In genomic region chr6:36133148-36133547, GRCh38 we compare ENCODE assay signal across 17 cellular contexts. TPM values are rescaled to one million over a fixed set of nuclear protein-coding genes. Genes with fewer than 3 reads are reported as not detected.
DNase-seq lines count a peak whose midpoint lies in the region; ATAC-seq and TF ChIP-seq lines count a peak whose summit lies in the region.
"Had no signal": no experiment of that assay in that cellular context is flagged by ENCODE, and none has a peak within 500 bp of the region (broad histone marks: within the 10 kb centered on the region; RNA-seq: fewer than 3 reads in every experiment).

No MANE protein-coding gene starts in this region.

- intact Hi-C loops in esophagus squamous epithelium (cut with DNase I), result no loop called here

- H3K36me3 ChIP-seq in H7 (replicated peaks; ENCODE audit: control insufficient read depth, insufficient read depth, low read length), result peaks cover 4% of the 10 kb centered on the region
- H3K36me3 ChIP-seq in esophagus squamous epithelium, result peaks cover under 1 to 62% (median 1%) of the 10 kb centered on the region in 3 donors
- H3K36me3 ChIP-seq: SJSA1 had no signal

- no peaks in the 10 kb centered on the region for H3K9me3 Mint-ChIP-seq in activated CD4-positive, alpha-beta T cell treated with anti-CD3 and anti-CD28 coated beads, Interleukin-2, amount 10 ng/mL, durations not matched to agents 7 days and 5 days
- H3K9me3 Mint-ChIP-seq in activated naive CD8-positive, alpha-beta T cell treated with anti-CD3 and anti-CD28 coated beads, Interleukin-2, amount 50 U/mL, for 24 hours, result no peaks in the 10 kb centered on the region
- no peaks in the 10 kb centered on the region for H3K9me3 Mint-ChIP-seq in natural killer cell treated with Interleukin-12 subunit alpha and Interleukin-12 subunit beta and Interleukin-15 and Interleukin-18, amount 100 ng/mL, for 72 hours

- TF ChIP-seq POLR2A in esophagus squamous epithelium (IDR thresholded peaks at IDR 0.05), result no peak

- no peak for ATAC-seq in activated naive CD8-positive, alpha-beta T cell treated with anti-CD3 and anti-CD28 coated beads, Interleukin-2, amount 50 U/mL, for 24 hours
- no peak for ATAC-seq in natural killer cell treated with Interleukin-12 subunit alpha and Interleukin-12 subunit beta and Interleukin-15 and Interleukin-18, amount 100 ng/mL, for 72 hours
- no peak for ATAC-seq in GM21717 (IDR thresholded peaks at IDR 0.05; ENCODE audit: unreplicated experiment)
- ATAC-seq: K562 had no signal

- H3K4me3 ChIP-seq in H7 (ENCODE audit: insufficient read depth, low read depth, low read length) (no peak overlapping the region), esophagus squamous epithelium (no peak overlapping the region)
- H3K4me3 ChIP-seq: K562, SJSA1, upper lobe of left lung had no signal

- H3K27me3 Mint-ChIP-seq in activated CD4-positive, alpha-beta T cell treated with anti-CD3 and anti-CD28 coated beads, Interleukin-2, amount 10 ng/mL, durations not matched to agents 7 days and 5 days, result no peaks in the 10 kb centered on the region
- H3K27me3 Mint-ChIP-seq in activated naive CD8-positive, alpha-beta T cell treated with anti-CD3 and anti-CD28 coated beads, Interleukin-2, amount 50 U/mL, for 24 hours, result no peaks in the 10 kb centered on the region
- no peaks in the 10 kb centered on the region for H3K27me3 Mint-ChIP-seq in natural killer cell treated with Interleukin-12 subunit alpha and Interleukin-12 subunit beta and Interleukin-15 and Interleukin-18, amount 100 ng/mL, for 72 hours

- peak overlapping the region; percentile 94 for H3K27ac Mint-ChIP-seq in activated CD4-positive, alpha-beta T cell treated with anti-CD3 and anti-CD28 coated beads, Interleukin-2, amount 10 ng/mL, durations not matched to agents 7 days and 5 days
- H3K27ac Mint-ChIP-seq in activated naive CD8-positive, alpha-beta T cell treated with anti-CD3 and anti-CD28 coated beads, Interleukin-2, amount 50 U/mL, for 24 hours, result peak overlapping the region; percentile 89
- peak overlapping the region; percentile 7 to 81 for H3K27ac Mint-ChIP-seq in natural killer cell treated with Interleukin-12 subunit alpha and Interleukin-12 subunit beta and Interleukin-15 and Interleukin-18, amount 100 ng/mL, for 72 hours

- WGBS in esophagus squamous epithelium, 2 donors, result 73 to 90% methylated on average over 3 to 4 of the region's 4 CpGs

- no peak for DNase-seq in activated CD4-positive, alpha-beta T cell treated with anti-CD3 and anti-CD28 coated beads, Interleukin-2, amount 10 ng/mL, durations not matched to agents 7 days and 5 days
- DNase-seq in activated CD4-positive, alpha-beta T cell treated with anti-CD3 and anti-CD28 coated beads, Interleukin-2, amount 50 U/mL, for 1 hour, result no peak
- DNase-seq in H7, result peak; percentile 17
- DNase-seq in activated naive CD8-positive, alpha-beta T cell treated with anti-CD3 and anti-CD28 coated beads, Interleukin-2, amount 50 U/mL, for 24 hours, result no peak
- no peak for DNase-seq in natural killer cell treated with Interleukin-12 subunit alpha and Interleukin-12 subunit beta and Interleukin-15 and Interleukin-18, amount 100 ng/mL, for 72 hours (ENCODE audit: low spot score)
- no peak for DNase-seq in DMS53 treated with DMSO at 0.1 percent for 48 hours (lab: John Stamatoyannopoulos, UW; ENCODE audit: unreplicated experiment)
- no peak for DNase-seq in esophagus squamous epithelium (lab: John Stamatoyannopoulos, UW)
- DNase-seq: HCEC 1CT; NCI-H526 treated with DMSO at 0.1 percent for 48 hours; OCI-M1; stimulated activated CD4-positive, alpha-beta T cell treated with anti-CD3 and anti-CD28 coated beads, Interleukin-12 subunit alpha, Interleukin-12 subunit beta, amount 100 ng/mL, for 4 hours; stimulated activated naive CD4-positive, alpha-beta T cell; upper lobe of left lung had no signal

- H3K27ac ChIP-seq in esophagus squamous epithelium, result no peak overlapping the region
- H3K27ac ChIP-seq: HL-60, SJSA1 had no signal

- POLR2A ChIA-PET in activated CD4-positive, alpha-beta T cell treated with anti-CD3 and anti-CD28 coated beads, Interleukin-2, amount 10 ng/mL, durations not matched to agents 7 days and 5 days (lab: Charles Lee), result no interaction called here

- CTCF ChIA-PET in activated CD4-positive, alpha-beta T cell treated with anti-CD3 and anti-CD28 coated beads, Interleukin-2, amount 10 ng/mL, durations not matched to agents 7 days and 5 days (lab: Charles Lee), result interaction anchor here (1.2 to 3.3 kb wide), 3 partner anchors 9 to 81 kb away, joined by 3 to 13 read pairs (median 3); no protein-coding TSS in a partner anchor

- H3K27me3 ChIP-seq in H7 (ENCODE audit: control insufficient read depth, insufficient read depth, low read length), result peaks cover 8% of the 10 kb centered on the region
- peaks cover 0 to 15% (median 0%) of the 10 kb centered on the region in 4 donors for H3K27me3 ChIP-seq in esophagus squamous epithelium
- H3K27me3 ChIP-seq: SJSA1, upper lobe of left lung had no signal

- H3K9me3 ChIP-seq in esophagus squamous epithelium, result no peaks in the 10 kb centered on the region
- H3K9me3 ChIP-seq: SJSA1, upper lobe of left lung had no signal

- no peak overlapping the region for H3K4me3 Mint-ChIP-seq in activated CD4-positive, alpha-beta T cell treated with anti-CD3 and anti-CD28 coated beads, Interleukin-2, amount 10 ng/mL, durations not matched to agents 7 days and 5 days
- no peak overlapping the region for H3K4me3 Mint-ChIP-seq in activated naive CD8-positive, alpha-beta T cell treated with anti-CD3 and anti-CD28 coated beads, Interleukin-2, amount 50 U/mL, for 24 hours
- peak overlapping the region; percentile 2 for H3K4me3 Mint-ChIP-seq in natural killer cell treated with Interleukin-12 subunit alpha and Interleukin-12 subunit beta and Interleukin-15 and Interleukin-18, amount 100 ng/mL, for 72 hours

- no peak for TF ChIP-seq CTCF in esophagus squamous epithelium (IDR thresholded peaks at IDR 0.05)

- peaks cover 23% of the 10 kb centered on the region for H3K36me3 Mint-ChIP-seq in activated CD4-positive, alpha-beta T cell treated with anti-CD3 and anti-CD28 coated beads, Interleukin-2, amount 10 ng/mL, durations not matched to agents 7 days and 5 days (ENCODE audit: low read depth)
- H3K36me3 Mint-ChIP-seq in activated naive CD8-positive, alpha-beta T cell treated with anti-CD3 and anti-CD28 coated beads, Interleukin-2, amount 50 U/mL, for 24 hours (ENCODE audit: low read depth), result peaks cover 33% of the 10 kb centered on the region
- H3K36me3 Mint-ChIP-seq in natural killer cell treated with Interleukin-12 subunit alpha and Interleukin-12 subunit beta and Interleukin-15 and Interleukin-18, amount 100 ng/mL, for 72 hours, result peaks cover 4% of the 10 kb centered on the region

- H3K4me1 ChIP-seq in esophagus squamous epithelium, result peaks cover 18 to 63% (median 21%) of the 10 kb centered on the region in 3 donors
- H3K4me1 ChIP-seq: SJSA1 had no signal

- peaks cover 43% of the 10 kb centered on the region for H3K4me1 Mint-ChIP-seq in activated CD4-positive, alpha-beta T cell treated with anti-CD3 and anti-CD28 coated beads, Interleukin-2, amount 10 ng/mL, durations not matched to agents 7 days and 5 days
- peaks cover 49% of the 10 kb centered on the region for H3K4me1 Mint-ChIP-seq in activated naive CD8-positive, alpha-beta T cell treated with anti-CD3 and anti-CD28 coated beads, Interleukin-2, amount 50 U/mL, for 24 hours
- peaks cover 36 to 40% of the 10 kb centered on the region in 2 donors for H3K4me1 Mint-ChIP-seq in natural killer cell treated with Interleukin-12 subunit alpha and Interleukin-12 subunit beta and Interleukin-15 and Interleukin-18, amount 100 ng/mL, for 72 hours (ENCODE audit: low read depth in 2 of 2)

RNA-seq across cellular contexts. Expression of gene MAPK13, which starts 2.8 kb away (rescaled TPM):
- total RNA-seq in activated CD4-positive, alpha-beta T cell treated with anti-CD3 and anti-CD28 coated beads, Interleukin-2, amount 10 ng/mL, durations not matched to agents 7 days and 5 days, result 10 to 100 TPM; 29.3 to 29.9 TPM
- 3.2 TPM in 2 replicates for total RNA-seq in H7 (2014; rRNA removed; shearing (Covaris generic))
- total RNA-seq in natural killer cell treated with Interleukin-12 subunit alpha and Interleukin-12 subunit beta and Interleukin-15 and Interleukin-18, amount 100 ng/mL, for 72 hours, result 10 to 100 TPM; 40.7 to 74.2 TPM
- 100 to 1,000 TPM in 2 of 4 donors, 10 to 100 TPM in 2; 62.2 to 136 (median 104) TPM for total RNA-seq in esophagus squamous epithelium
- total RNA-seq: SJSA1 had no signal

Comparison
In these comparisons a context has a peak if more than half of its experiments do, and no peak if none do; other contexts are left out.
1. H3K27ac Mint-ChIP-seq: peak in every context shown above with its lines; median percentile 94 in activated CD4-positive, alpha-beta T cell treated with anti-CD3 and anti-CD28 coated beads, Interleukin-2, amount 10 ng/mL, durations not matched to agents 7 days and 5 days; 89 in activated naive CD8-positive, alpha-beta T cell treated with anti-CD3 and anti-CD28 coated beads, Interleukin-2, amount 50 U/mL, for 24 hours; 44 in natural killer cell treated with Interleukin-12 subunit alpha and Interleukin-12 subunit beta and Interleukin-15 and Interleukin-18, amount 100 ng/mL, for 72 hours.